ENCODE assay signal across 2 cellular contexts in genomic region chr15:38991701-38992100, GRCh38.
TF ChIP-seq lines count a peak whose summit lies in the region.

No MANE protein-coding gene starts in this region.

TF ChIP-seq in IMR-90, 13 proteins besides CTCF, POLR2A, EP300 and RAD21:
- TF ChIP-seq SMC3 (IDR thresholded peaks at IDR 0.05; ENCODE audit: low read depth, low read length) (no peak), RFX5 (IDR thresholded peaks at IDR 0.05; ENCODE audit: low read depth, low read length) (no peak), MAFK (IDR thresholded peaks at IDR 0.05; ENCODE audit: low read depth, low read length) (no peak), MXI1 (IDR thresholded peaks at IDR 0.05; ENCODE audit: borderline replicate concordance, low read depth, low read length) (no peak), ELK1 (IDR thresholded peaks at IDR 0.05; ENCODE audit: borderline replicate concordance, low read depth, low read length) (no peak), USF2 (IDR thresholded peaks at IDR 0.05; ENCODE audit: low read depth, low read length) (no peak), FOS (IDR thresholded peaks at IDR 0.05; ENCODE audit: low read depth, low read length) (no peak), RCOR1 (IDR thresholded peaks at IDR 0.05; ENCODE audit: insufficient replicate concordance, low read length) (no peak), MAZ (IDR thresholded peaks at IDR 0.05; ENCODE audit: borderline replicate concordance, low read depth, low read length) (no peak), NFE2L2 (IDR thresholded peaks at IDR 0.05; ENCODE audit: low read depth, low read length) (no peak), BHLHE40 (IDR thresholded peaks at IDR 0.05; ENCODE audit: low read depth, low read length) (no peak), CHD1 (IDR thresholded peaks at IDR 0.05; ENCODE audit: low read depth, low read length) (no peak), CEBPB (IDR thresholded peaks at IDR 0.05; ENCODE audit: low read depth, low read length) (no peak)

TF ChIP-seq in H1, 55 proteins besides CTCF, POLR2A, EP300 and RAD21:
- TF ChIP-seq CHD2 (IDR thresholded peaks at IDR 0.05; ENCODE audit: low read length) (no peak), POU5F1 (IDR thresholded peaks at IDR 0.05; ENCODE audit: low read depth, low read length) (no peak), KDM5A (IDR thresholded peaks at IDR 0.05; ENCODE audit: low read length) (no peak), SIX5 (IDR thresholded peaks at IDR 0.05; ENCODE audit: low read depth, low read length) (no peak)
- TF ChIP-seq, protein P1, sequence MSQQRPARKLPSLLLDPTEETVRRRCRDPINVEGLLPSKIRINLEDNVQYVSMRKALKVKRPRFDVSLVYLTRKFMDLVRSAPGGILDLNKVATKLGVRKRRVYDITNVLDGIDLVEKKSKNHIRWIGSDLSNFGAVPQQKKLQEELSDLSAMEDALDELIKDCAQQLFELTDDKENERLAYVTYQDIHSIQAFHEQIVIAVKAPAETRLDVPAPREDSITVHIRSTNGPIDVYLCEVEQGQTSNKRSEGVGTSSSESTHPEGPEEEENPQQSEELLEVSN (IDR thresholded peaks at IDR 0.05) = no peak
